In the genomic region with DNA sequence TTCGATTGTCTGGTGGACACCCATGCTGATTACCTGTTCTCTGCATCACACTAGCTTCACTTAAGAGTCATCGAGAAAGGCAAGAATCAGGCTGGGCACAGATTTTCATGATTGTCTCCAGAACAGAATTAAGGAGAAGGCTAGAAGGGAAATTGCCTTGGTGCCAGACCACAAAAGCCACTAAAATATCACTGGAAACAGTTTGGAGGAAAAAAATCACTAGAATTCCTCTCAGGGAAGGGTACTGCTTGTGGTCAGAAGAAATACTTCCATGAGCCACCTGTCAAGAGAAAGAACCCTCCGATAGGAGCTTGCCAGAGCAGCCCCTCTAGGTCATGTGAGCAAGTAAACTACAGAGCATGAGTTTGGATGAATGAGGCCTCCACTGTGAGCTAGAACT, we compare ENCODE assay signal across 28 cellular contexts.
"Had no signal": no experiment of that assay in that cellular context is flagged by ENCODE, and none has a peak within 500 bp of the region (broad histone marks: within the 10 kb centered on the region; RNA-seq: fewer than 3 reads in every experiment).

No MANE protein-coding gene starts in this region.

- H3K36me3 ChIP-seq: adrenal gland, breast epithelium, esophagus squamous epithelium, left lung had no signal

- ATAC-seq: left lung; natural killer cell treated with Interleukin-12 subunit alpha and Interleukin-12 subunit beta and Interleukin-15 and Interleukin-18, amount 100 ng/mL, for 72 hours; sciatic nerve; stimulated activated memory B cell treated with anti-CD40 and anti-IgM and Interleukin-4, amounts not matched to agents 10 μg/mL and 1 μg/mL and 100 μg/mL, for 72 hours had no signal

- H3K27me3 ChIP-seq: adrenal gland, breast epithelium, esophagus squamous epithelium, left lung had no signal

- H3K27ac ChIP-seq: adrenal gland, breast epithelium, epithelial cell of prostate, esophagus squamous epithelium, left lung, VCaP had no signal

- H3K4me1 ChIP-seq: adrenal gland, breast epithelium, esophagus squamous epithelium, left lung had no signal

- DNase-seq: activated CD4-positive, alpha-beta T cell treated with anti-CD3 and anti-CD28 coated beads for 4 hours; activated CD4-positive, alpha-beta T cell treated with anti-CD3 and anti-CD28 coated beads, Interleukin-2, amount 50 U/mL, for 48 hours; activated CD8-positive, alpha-beta memory T cell treated with anti-CD3 and anti-CD28 coated beads for 24 hours; activated CD8-positive, alpha-beta memory T cell treated with anti-CD3 and anti-CD28 coated beads, Interleukin-2, amount 50 U/mL, for 4 hours; activated effector memory CD4-positive, alpha-beta T cell treated with anti-CD3 and anti-CD28 coated beads, Interleukin-2, amount 50 U/mL, for 16 hours; activated naive CD4-positive, alpha-beta T cell treated with anti-CD3 and anti-CD28 coated beads for 36 hours; activated naive CD8-positive, alpha-beta T cell treated with anti-CD3 and anti-CD28 coated beads for 36 hours; activated T-cell treated with anti-CD3 and anti-CD28 coated beads, Interleukin-2, amount 50 U/mL, for 1 hour; adrenal gland; aorta; central memory CD4-positive, alpha-beta T cell; dermis blood vessel endothelial cell; effector CD4-positive, alpha-beta T cell; esophagus squamous epithelium; left lung; mesendoderm; small intestine; stimulated activated CD4-positive, alpha-beta T cell treated with anti-CD3 and anti-CD28 coated beads, Interleukin-4, amount 100 ng/mL, for 4 hours; stimulated activated CD8-positive, alpha-beta memory T cell treated with anti-CD3 and anti-CD28 coated beads, Interleukin-4, amount 100 ng/mL, for 48 hours; stimulated activated naive CD8-positive, alpha-beta T cell treated with anti-CD3 and anti-CD28 coated beads, Interleukin-15, amount 100 ng/mL, for 72 hours; substantia nigra had no signal

- H3K4me3 ChIP-seq: adrenal gland, breast epithelium, esophagus squamous epithelium, left lung, lung had no signal

- H3K9me3 ChIP-seq: adrenal gland, breast epithelium, esophagus squamous epithelium, left lung had no signal
